ENCODE assay signal across 25 cellular contexts in genomic region chr12:132839558-132840235, GRCh38. TPM values are rescaled to one million over a fixed set of nuclear protein-coding genes. Genes with fewer than 3 reads are reported as not detected.
DNase-seq lines count a peak whose midpoint lies in the region; ATAC-seq and TF ChIP-seq lines count a peak whose summit lies in the region.
"Had no signal": no experiment of that assay in that cellular context is flagged by ENCODE, and none has a peak within 500 bp of the region (broad histone marks: within the 10 kb centered on the region; RNA-seq: fewer than 3 reads in every experiment).

No MANE protein-coding gene starts in this region.

- intact Hi-C loops in upper lobe of right lung (cut with DNase I), result no loop called here

- peak overlapping the region; percentile 25 for H3K27ac Mint-ChIP-seq in activated naive CD8-positive, alpha-beta T cell treated with anti-CD3 and anti-CD28 coated beads, Interleukin-2, amount 10 ng/mL, durations not matched to agents 7 days and 5 days
- no peak overlapping the region for H3K27ac Mint-ChIP-seq in activated naive CD8-positive, alpha-beta T cell treated with anti-CD3 and anti-CD28 coated beads for 36 hours
- peak overlapping the region; percentile 36 for H3K27ac Mint-ChIP-seq in T-helper 2 cell treated with Interferon-gamma antibody and Interleukin-4, amounts not matched to agents 5 μg/mL and 100 μg/mL, for 36 hours
- no peak overlapping the region for H3K27ac Mint-ChIP-seq in endodermal cell

- H3K4me3 Mint-ChIP-seq in activated naive CD8-positive, alpha-beta T cell treated with anti-CD3 and anti-CD28 coated beads, Interleukin-2, amount 10 ng/mL, durations not matched to agents 7 days and 5 days, result no peak overlapping the region
- no peak overlapping the region for H3K4me3 Mint-ChIP-seq in activated naive CD8-positive, alpha-beta T cell treated with anti-CD3 and anti-CD28 coated beads for 36 hours
- H3K4me3 Mint-ChIP-seq in T-helper 2 cell treated with Interferon-gamma antibody and Interleukin-4, amounts not matched to agents 5 μg/mL and 100 μg/mL, for 36 hours, result no peak overlapping the region
- no peak overlapping the region for H3K4me3 Mint-ChIP-seq in endodermal cell
- H3K4me3 Mint-ChIP-seq: CD8-positive, alpha-beta T cell had no signal

- POLR2A ChIA-PET in activated naive CD8-positive, alpha-beta T cell treated with anti-CD3 and anti-CD28 coated beads, Interleukin-2, amount 10 ng/mL, durations not matched to agents 7 days and 5 days (lab: Charles Lee), result no interaction called here

- H3K9ac ChIP-seq in endodermal cell (ENCODE audit: extremely low read depth, low read length, poor library complexity, severe bottlenecking), result no peak overlapping the region

- no peak for TF ChIP-seq CTCF in endodermal cell (conservative IDR thresholded peaks at IDR 0.05)
- TF ChIP-seq CTCF in upper lobe of right lung (IDR thresholded peaks at IDR 0.05), result no peak
- TF ChIP-seq CTCF in coronary artery (IDR thresholded peaks at IDR 0.05), result no peak

- 81 to 89% methylated on average over 10 to 14 of the region's 14 CpGs for WGBS in endodermal cell (ENCODE audit: insufficient coverage in 1 of 2, insufficient read length in 1 of 2), 2 experiments

- H3K27me3 Mint-ChIP-seq in activated naive CD8-positive, alpha-beta T cell treated with anti-CD3 and anti-CD28 coated beads, Interleukin-2, amount 10 ng/mL, durations not matched to agents 7 days and 5 days, result no peaks in the 10 kb centered on the region
- no peaks in the 10 kb centered on the region for H3K27me3 Mint-ChIP-seq in activated naive CD8-positive, alpha-beta T cell treated with anti-CD3 and anti-CD28 coated beads for 36 hours
- no peaks in the 10 kb centered on the region for H3K27me3 Mint-ChIP-seq in T-helper 2 cell treated with Interferon-gamma antibody and Interleukin-4, amounts not matched to agents 5 μg/mL and 100 μg/mL, for 36 hours (ENCODE audit: low read depth)
- no peaks in the 10 kb centered on the region for H3K27me3 Mint-ChIP-seq in endodermal cell (ENCODE audit: insufficient read depth)

- no peak for ATAC-seq in activated naive CD8-positive, alpha-beta T cell treated with anti-CD3 and anti-CD28 coated beads, Interleukin-2, amount 10 ng/mL, durations not matched to agents 7 days and 5 days (ENCODE audit: low read depth)
- no peak for ATAC-seq in upper lobe of right lung
- ATAC-seq in GM18511 (IDR thresholded peaks at IDR 0.05; ENCODE audit: unreplicated experiment), result no peak
- ATAC-seq: CD8-positive, alpha-beta T cell had no signal

- H3K27me3 ChIP-seq in endodermal cell (ENCODE audit: control insufficient read depth, insufficient read depth, low read length, poor library complexity, severe bottlenecking) (no peaks in the 10 kb centered on the region), upper lobe of right lung (no peaks in the 10 kb centered on the region)
- H3K27me3 ChIP-seq: SJSA1 had no signal

- H3K4me1 ChIP-seq in endodermal cell (ENCODE audit: control insufficient read depth, insufficient read depth, low read length) (no peaks in the 10 kb centered on the region), upper lobe of right lung (no peaks in the 10 kb centered on the region)
- H3K4me1 ChIP-seq: Caco-2, SJSA1 had no signal

- H3K4me1 Mint-ChIP-seq in activated naive CD8-positive, alpha-beta T cell treated with anti-CD3 and anti-CD28 coated beads, Interleukin-2, amount 10 ng/mL, durations not matched to agents 7 days and 5 days, result peaks cover 23% of the 10 kb centered on the region
- peaks cover 22% of the 10 kb centered on the region for H3K4me1 Mint-ChIP-seq in activated naive CD8-positive, alpha-beta T cell treated with anti-CD3 and anti-CD28 coated beads for 36 hours
- H3K4me1 Mint-ChIP-seq in T-helper 2 cell treated with Interferon-gamma antibody and Interleukin-4, amounts not matched to agents 5 μg/mL and 100 μg/mL, for 36 hours (ENCODE audit: low read depth), result peaks cover 13% of the 10 kb centered on the region
- H3K4me1 Mint-ChIP-seq in endodermal cell, result no peaks in the 10 kb centered on the region

- H3K9me3 Mint-ChIP-seq in activated naive CD8-positive, alpha-beta T cell treated with anti-CD3 and anti-CD28 coated beads, Interleukin-2, amount 10 ng/mL, durations not matched to agents 7 days and 5 days, result no peaks in the 10 kb centered on the region
- no peaks in the 10 kb centered on the region for H3K9me3 Mint-ChIP-seq in activated naive CD8-positive, alpha-beta T cell treated with anti-CD3 and anti-CD28 coated beads for 36 hours
- no peaks in the 10 kb centered on the region for H3K9me3 Mint-ChIP-seq in T-helper 2 cell treated with Interferon-gamma antibody and Interleukin-4, amounts not matched to agents 5 μg/mL and 100 μg/mL, for 36 hours
- H3K9me3 Mint-ChIP-seq in endodermal cell, result peaks cover 1% of the 10 kb centered on the region
- H3K9me3 Mint-ChIP-seq: CD8-positive, alpha-beta T cell had no signal

- DNase-seq in activated naive CD8-positive, alpha-beta T cell treated with anti-CD3 and anti-CD28 coated beads, Interleukin-2, amount 10 ng/mL, durations not matched to agents 7 days and 5 days, result no peak
- no peak for DNase-seq in activated naive CD8-positive, alpha-beta T cell treated with anti-CD3 and anti-CD28 coated beads for 36 hours
- no peak for DNase-seq in T-helper 2 cell treated with Interferon-gamma antibody and Interleukin-4, amounts not matched to agents 5 μg/mL and 100 μg/mL, for 36 hours (ENCODE audit: low spot score)
- DNase-seq in endodermal cell, result peak; percentile 49
- DNase-seq in upper lobe of right lung, result no peak
- no peak for DNase-seq in coronary artery (ENCODE audit: low spot score)
- DNase-seq: C1 segment of cervical spinal cord; Caco-2; CD8-positive, alpha-beta T cell; DMS 273 treated with DMSO at 0.1 percent for 48 hours; DMS79; EL; GDM1; KBM-7; MM.1S; NCI-H1048; NCI-H1417; NCI-H1694; NCI-H2081; NCI-H2227 treated with DMSO at 0.1 percent for 48 hours; NCI-H526 treated with DMSO at 0.1 percent for 48 hours; Right ventricle myocardium superior; RPMI8226 had no signal

- no peaks in the 10 kb centered on the region for H3K9me3 ChIP-seq in endodermal cell (ENCODE audit: control insufficient read depth, low read length)
- no peaks in the 10 kb centered on the region for H3K9me3 ChIP-seq in upper lobe of right lung
- H3K9me3 ChIP-seq: Caco-2, SJSA1 had no signal

- no peak overlapping the region for H3K27ac ChIP-seq in endodermal cell (ENCODE audit: low read depth, low read length)
- no peak overlapping the region for H3K27ac ChIP-seq in upper lobe of right lung
- H3K27ac ChIP-seq in coronary artery, result no peak overlapping the region
- H3K27ac ChIP-seq: SJSA1 had no signal

- H3K4me3 ChIP-seq in endodermal cell (ENCODE audit: low read length) (no peak overlapping the region), upper lobe of right lung (no peak overlapping the region), coronary artery (no peak overlapping the region)
- H3K4me3 ChIP-seq: SJSA1 had no signal

- H3K36me3 ChIP-seq in endodermal cell (ENCODE audit: control insufficient read depth, insufficient read depth, low read length) (peaks cover 43% of the 10 kb centered on the region), upper lobe of right lung (peaks cover 48% of the 10 kb centered on the region)

- peaks cover 34% of the 10 kb centered on the region for H3K36me3 Mint-ChIP-seq in activated naive CD8-positive, alpha-beta T cell treated with anti-CD3 and anti-CD28 coated beads, Interleukin-2, amount 10 ng/mL, durations not matched to agents 7 days and 5 days
- peaks cover 38% of the 10 kb centered on the region for H3K36me3 Mint-ChIP-seq in activated naive CD8-positive, alpha-beta T cell treated with anti-CD3 and anti-CD28 coated beads for 36 hours
- H3K36me3 Mint-ChIP-seq in T-helper 2 cell treated with Interferon-gamma antibody and Interleukin-4, amounts not matched to agents 5 μg/mL and 100 μg/mL, for 36 hours (ENCODE audit: low read depth), result peaks cover 61% of the 10 kb centered on the region
- H3K36me3 Mint-ChIP-seq in endodermal cell (ENCODE audit: low read depth), result peaks cover 60% of the 10 kb centered on the region

RNA-seq across cellular contexts. Expression of gene GOLGA3, which starts 11.0 kb away (rescaled TPM):
- total RNA-seq in activated naive CD8-positive, alpha-beta T cell treated with anti-CD3 and anti-CD28 coated beads, Interleukin-2, amount 10 ng/mL, durations not matched to agents 7 days and 5 days, result 10 to 100 TPM; 63.8 to 64.7 TPM
- 10 to 100 TPM; 51.5 to 57.2 TPM for total RNA-seq in activated naive CD8-positive, alpha-beta T cell treated with anti-CD3 and anti-CD28 coated beads for 36 hours
- total RNA-seq in endodermal cell, result 10 to 100 TPM; 38.2 to 43.5 TPM
- polyA plus RNA-seq in endodermal cell (2013, experiment 1 of 2), result 18.0 TPM
- 18.4 TPM for polyA plus RNA-seq in endodermal cell (2013, experiment 2 of 2)
- total RNA-seq in upper lobe of right lung, result 65.3 TPM

RNA-seq across cellular contexts. Expression of gene CHFR, which starts 47.7 kb away (rescaled TPM):
- total RNA-seq in activated naive CD8-positive, alpha-beta T cell treated with anti-CD3 and anti-CD28 coated beads, Interleukin-2, amount 10 ng/mL, durations not matched to agents 7 days and 5 days, result 10 to 100 TPM; 93.6 to 96.1 TPM
- 10 to 100 TPM; 47.9 to 48.6 TPM for total RNA-seq in activated naive CD8-positive, alpha-beta T cell treated with anti-CD3 and anti-CD28 coated beads for 36 hours
- total RNA-seq in endodermal cell, result 10 to 100 TPM; 57.0 to 80.4 TPM
- 33.9 TPM for polyA plus RNA-seq in endodermal cell (2013, experiment 1 of 2)
- 33.5 TPM for polyA plus RNA-seq in endodermal cell (2013, experiment 2 of 2)
- 50.2 TPM for total RNA-seq in upper lobe of right lung

Comparison
In these comparisons a context has a peak if more than half of its experiments do, and no peak if none do; other contexts are left out.
1. H3K27ac Mint-ChIP-seq: peak in activated naive CD8-positive, alpha-beta T cell treated with anti-CD3 and anti-CD28 coated beads, Interleukin-2, amount 10 ng/mL, durations not matched to agents 7 days and 5 days (single experiment) and T-helper 2 cell treated with Interferon-gamma antibody and Interleukin-4, amounts not matched to agents 5 μg/mL and 100 μg/mL, for 36 hours (single experiment); none in activated naive CD8-positive, alpha-beta T cell treated with anti-CD3 and anti-CD28 coated beads for 36 hours (single experiment) and endodermal cell (single experiment).